Comparison of ENCODE assay signal across 2 cellular contexts in the genomic region with DNA sequence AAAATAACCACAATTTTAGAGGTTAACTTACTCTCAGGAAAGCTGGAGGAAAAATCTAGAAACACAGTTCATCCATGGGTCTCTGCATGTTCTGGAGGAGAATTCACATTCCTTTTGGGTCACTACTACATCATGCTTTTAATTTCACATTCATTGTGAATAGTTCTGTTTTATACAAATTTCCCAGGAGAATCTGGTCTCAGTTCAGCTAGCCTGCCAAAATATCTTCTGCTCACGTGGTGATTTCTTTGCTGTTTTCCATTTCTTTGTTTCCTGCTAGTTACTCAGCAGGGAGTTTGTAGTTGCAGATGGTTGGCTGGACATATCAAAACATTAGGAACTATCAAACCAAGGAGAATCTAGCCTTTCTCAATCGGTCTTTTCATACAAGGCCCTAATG.
TF ChIP-seq lines count a peak whose summit lies in the region.

Gene ABCA9, minus strand, starts transcription at position 93 of the 400 bp plus-strand sequence. CDS start 9,801 bp downstream, outside the sequence.

TF ChIP-seq in SK-N-SH treated with all-trans-retinoic acid at 6 μM for 48 hours, 23 proteins besides CTCF, POLR2A, EP300 and RAD21 (continued from another document):
- no peak; the same call in 1 of the 2 replicates for TF ChIP-seq RARB (CRISPR knock-in tag; IDR thresholded peaks at IDR 0.05)

TF ChIP-seq in SK-N-SH, 30 proteins besides CTCF, POLR2A, EP300 and RAD21 (continued from another document):
- TF ChIP-seq, protein P1, sequence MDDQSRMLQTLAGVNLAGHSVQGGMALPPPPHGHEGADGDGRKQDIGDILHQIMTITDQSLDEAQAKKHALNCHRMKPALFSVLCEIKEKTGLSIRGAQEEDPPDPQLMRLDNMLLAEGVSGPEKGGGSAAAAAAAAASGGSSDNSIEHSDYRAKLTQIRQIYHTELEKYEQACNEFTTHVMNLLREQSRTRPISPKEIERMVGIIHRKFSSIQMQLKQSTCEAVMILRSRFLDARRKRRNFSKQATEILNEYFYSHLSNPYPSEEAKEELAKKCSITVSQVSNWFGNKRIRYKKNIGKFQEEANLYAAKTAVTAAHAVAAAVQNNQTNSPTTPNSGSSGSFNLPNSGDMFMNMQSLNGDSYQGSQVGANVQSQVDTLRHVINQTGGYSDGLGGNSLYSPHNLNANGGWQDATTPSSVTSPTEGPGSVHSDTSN (IDR thresholded peaks at IDR 0.05), result no peak
- TF ChIP-seq GABPA (IDR thresholded peaks at IDR 0.05; ENCODE audit: low read depth) (no peak), SMC3 (IDR thresholded peaks at IDR 0.05; ENCODE audit: low read depth, low read length) (no peak), FOXJ3 (CRISPR knock-in tag; IDR thresholded peaks at IDR 0.05) (no peak), RCOR1 (IDR thresholded peaks at IDR 0.05; ENCODE audit: low read length) (no peak), YY1 (IDR thresholded peaks at IDR 0.05; ENCODE audit: low read depth) (no peak), JUND (IDR thresholded peaks at IDR 0.05) (no peak), REST (IDR thresholded peaks at IDR 0.05; ENCODE audit: low read depth, low read length) (no peak), NRF1 (IDR thresholded peaks at IDR 0.05; ENCODE audit: low read depth, low read length) (no peak), SIN3A (IDR thresholded peaks at IDR 0.05; ENCODE audit: borderline replicate concordance, low read depth, low read length) (no peak), RFX5 (IDR thresholded peaks at IDR 0.05; ENCODE audit: low read length) (no peak), EZH2phosphoT487 (IDR thresholded peaks at IDR 0.05; ENCODE audit: borderline replicate concordance, low read depth) (no peak), ELF1 (IDR thresholded peaks at IDR 0.05) (no peak)
- TF ChIP-seq, protein P2, sequence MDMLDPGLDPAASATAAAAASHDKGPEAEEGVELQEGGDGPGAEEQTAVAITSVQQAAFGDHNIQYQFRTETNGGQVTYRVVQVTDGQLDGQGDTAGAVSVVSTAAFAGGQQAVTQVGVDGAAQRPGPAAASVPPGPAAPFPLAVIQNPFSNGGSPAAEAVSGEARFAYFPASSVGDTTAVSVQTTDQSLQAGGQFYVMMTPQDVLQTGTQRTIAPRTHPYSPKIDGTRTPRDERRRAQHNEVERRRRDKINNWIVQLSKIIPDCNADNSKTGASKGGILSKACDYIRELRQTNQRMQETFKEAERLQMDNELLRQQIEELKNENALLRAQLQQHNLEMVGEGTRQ (IDR thresholded peaks at IDR 0.05; ENCODE audit: borderline replicate concordance, low read depth, low read length), result no peak
- TF ChIP-seq, protein P3, sequence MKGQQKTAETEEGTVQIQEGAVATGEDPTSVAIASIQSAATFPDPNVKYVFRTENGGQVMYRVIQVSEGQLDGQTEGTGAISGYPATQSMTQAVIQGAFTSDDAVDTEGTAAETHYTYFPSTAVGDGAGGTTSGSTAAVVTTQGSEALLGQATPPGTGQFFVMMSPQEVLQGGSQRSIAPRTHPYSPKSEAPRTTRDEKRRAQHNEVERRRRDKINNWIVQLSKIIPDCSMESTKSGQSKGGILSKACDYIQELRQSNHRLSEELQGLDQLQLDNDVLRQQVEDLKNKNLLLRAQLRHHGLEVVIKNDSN (IDR thresholded peaks at IDR 0.05; ENCODE audit: borderline replicate concordance, low read depth), result no peak
